2 cellular contexts compared by ENCODE assay signal in the genomic region with DNA sequence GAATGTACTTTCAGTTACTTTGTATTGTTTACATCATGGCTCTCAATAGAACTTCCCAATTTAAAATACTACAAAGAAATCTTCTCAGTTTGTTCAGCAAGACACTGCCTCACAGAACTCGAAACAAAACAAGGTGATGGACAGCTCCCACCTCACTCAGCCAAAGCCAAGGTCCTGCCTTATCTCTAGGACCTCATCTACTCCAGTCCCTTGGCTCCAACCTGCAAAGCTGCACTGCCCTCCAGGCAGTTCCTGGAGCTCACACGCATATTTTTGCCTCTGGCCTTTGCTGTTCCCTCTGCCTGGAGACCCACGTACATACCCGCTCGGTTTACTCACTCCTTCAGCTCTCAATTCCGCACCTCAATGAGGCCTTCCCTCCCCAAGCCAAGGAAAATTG.
TF ChIP-seq lines count a peak whose summit lies in the region.

No MANE protein-coding gene starts in this region.

TF ChIP-seq in IMR-90, 13 proteins besides CTCF, POLR2A, EP300 and RAD21:
- TF ChIP-seq SMC3 (IDR thresholded peaks at IDR 0.05; ENCODE audit: low read depth, low read length) (no peak), RCOR1 (IDR thresholded peaks at IDR 0.05; ENCODE audit: insufficient replicate concordance, low read length) (no peak), CHD1 (IDR thresholded peaks at IDR 0.05; ENCODE audit: low read depth, low read length) (no peak), CEBPB (IDR thresholded peaks at IDR 0.05; ENCODE audit: low read depth, low read length) (no peak), MXI1 (IDR thresholded peaks at IDR 0.05; ENCODE audit: borderline replicate concordance, low read depth, low read length) (no peak), NFE2L2 (IDR thresholded peaks at IDR 0.05; ENCODE audit: low read depth, low read length) (no peak), MAZ (IDR thresholded peaks at IDR 0.05; ENCODE audit: borderline replicate concordance, low read depth, low read length) (no peak), BHLHE40 (IDR thresholded peaks at IDR 0.05; ENCODE audit: low read depth, low read length) (no peak), FOS (IDR thresholded peaks at IDR 0.05; ENCODE audit: low read depth, low read length) (no peak), RFX5 (IDR thresholded peaks at IDR 0.05; ENCODE audit: low read depth, low read length) (no peak), MAFK (IDR thresholded peaks at IDR 0.05; ENCODE audit: low read depth, low read length) (no peak)
- TF ChIP-seq, protein P1, sequence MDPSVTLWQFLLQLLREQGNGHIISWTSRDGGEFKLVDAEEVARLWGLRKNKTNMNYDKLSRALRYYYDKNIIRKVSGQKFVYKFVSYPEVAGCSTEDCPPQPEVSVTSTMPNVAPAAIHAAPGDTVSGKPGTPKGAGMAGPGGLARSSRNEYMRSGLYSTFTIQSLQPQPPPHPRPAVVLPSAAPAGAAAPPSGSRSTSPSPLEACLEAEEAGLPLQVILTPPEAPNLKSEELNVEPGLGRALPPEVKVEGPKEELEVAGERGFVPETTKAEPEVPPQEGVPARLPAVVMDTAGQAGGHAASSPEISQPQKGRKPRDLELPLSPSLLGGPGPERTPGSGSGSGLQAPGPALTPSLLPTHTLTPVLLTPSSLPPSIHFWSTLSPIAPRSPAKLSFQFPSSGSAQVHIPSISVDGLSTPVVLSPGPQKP (IDR thresholded peaks at IDR 0.05; ENCODE audit: borderline replicate concordance, low read depth, low read length), result no peak

TF ChIP-seq in K562, 482 proteins besides CTCF, POLR2A, EP300 and RAD21:
- TF ChIP-seq, protein P2, sequence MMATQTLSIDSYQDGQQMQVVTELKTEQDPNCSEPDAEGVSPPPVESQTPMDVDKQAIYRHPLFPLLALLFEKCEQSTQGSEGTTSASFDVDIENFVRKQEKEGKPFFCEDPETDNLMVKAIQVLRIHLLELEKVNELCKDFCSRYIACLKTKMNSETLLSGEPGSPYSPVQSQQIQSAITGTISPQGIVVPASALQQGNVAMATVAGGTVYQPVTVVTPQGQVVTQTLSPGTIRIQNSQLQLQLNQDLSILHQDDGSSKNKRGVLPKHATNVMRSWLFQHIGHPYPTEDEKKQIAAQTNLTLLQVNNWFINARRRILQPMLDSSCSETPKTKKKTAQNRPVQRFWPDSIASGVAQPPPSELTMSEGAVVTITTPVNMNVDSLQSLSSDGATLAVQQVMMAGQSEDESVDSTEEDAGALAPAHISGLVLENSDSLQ (IDR thresholded peaks at IDR 0.05), result peak; percentile 30; the same call in 1 of the 2 replicates
- TF ChIP-seq ZNF780A (CRISPR knock-in tag; IDR thresholded peaks at IDR 0.05), result no peak
